ENCODE assay signal across 1 cellular context in genomic region chr21:34878940-34879339, GRCh38.
TF ChIP-seq lines count a peak whose summit lies in the region.

No MANE protein-coding gene starts in this region.

TF ChIP-seq in IMR-90, 13 proteins besides CTCF, POLR2A, EP300 and RAD21:
- TF ChIP-seq MAFK (IDR thresholded peaks at IDR 0.05; ENCODE audit: low read depth, low read length), result no peak
- no peak for TF ChIP-seq MXI1 (IDR thresholded peaks at IDR 0.05; ENCODE audit: borderline replicate concordance, low read depth, low read length)
- TF ChIP-seq USF2 (IDR thresholded peaks at IDR 0.05; ENCODE audit: low read depth, low read length), result no peak
- no peak for TF ChIP-seq CEBPB (IDR thresholded peaks at IDR 0.05; ENCODE audit: low read depth, low read length)
- no peak for TF ChIP-seq NFE2L2 (IDR thresholded peaks at IDR 0.05; ENCODE audit: low read depth, low read length)
- no peak for TF ChIP-seq ELK1 (IDR thresholded peaks at IDR 0.05; ENCODE audit: borderline replicate concordance, low read depth, low read length)
- no peak for TF ChIP-seq SMC3 (IDR thresholded peaks at IDR 0.05; ENCODE audit: low read depth, low read length)
- no peak for TF ChIP-seq MAZ (IDR thresholded peaks at IDR 0.05; ENCODE audit: borderline replicate concordance, low read depth, low read length)
- no peak for TF ChIP-seq RCOR1 (IDR thresholded peaks at IDR 0.05; ENCODE audit: insufficient replicate concordance, low read length)
- TF ChIP-seq RFX5 (IDR thresholded peaks at IDR 0.05; ENCODE audit: low read depth, low read length), result no peak
- TF ChIP-seq BHLHE40 (IDR thresholded peaks at IDR 0.05; ENCODE audit: low read depth, low read length), result no peak
- TF ChIP-seq CHD1 (IDR thresholded peaks at IDR 0.05; ENCODE audit: low read depth, low read length), result no peak
- no peak for TF ChIP-seq FOS (IDR thresholded peaks at IDR 0.05; ENCODE audit: low read depth, low read length)
